Comparison of ENCODE assay signal across 1 cellular context in genomic region chr3:155805802-155806618, GRCh38.
A peak's percentile ranks its signal among the peaks of the same experiment; 100 is the strongest.
TF ChIP-seq lines count a peak whose summit lies in the region.

C3orf33 (minus strand) TSS chr3:155806278; CDS start chr3:155806252, 26 bp downstream.

TF ChIP-seq in HepG2, 621 proteins besides CTCF, POLR2A, EP300 and RAD21 (continued from another document and continues in another):
- TF ChIP-seq PREB (CRISPR knock-in tag; IDR thresholded peaks at IDR 0.05) (no peak), ZNF484 (CRISPR knock-in tag; IDR thresholded peaks at IDR 0.05; ENCODE audit: borderline replicate concordance, low read depth) (no peak), SMAD9 (CRISPR knock-in tag; IDR thresholded peaks at IDR 0.05) (no peak), ZNF251 (CRISPR knock-in tag; IDR thresholded peaks at IDR 0.05) (no peak), GPN1 (CRISPR knock-in tag; IDR thresholded peaks at IDR 0.05; ENCODE audit: borderline replicate concordance) (no peak), GPBP1L1 (CRISPR knock-in tag; IDR thresholded peaks at IDR 0.05) (no peak), ZFYVE20 (CRISPR knock-in tag; IDR thresholded peaks at IDR 0.05; ENCODE audit: borderline replicate concordance, low read depth) (no peak), FOXJ3 (CRISPR knock-in tag; IDR thresholded peaks at IDR 0.05; ENCODE audit: borderline replicate concordance) (no peak), TGIF2 (CRISPR knock-in tag; IDR thresholded peaks at IDR 0.05) (no peak), SIN3B (IDR thresholded peaks at IDR 0.05; ENCODE audit: low read length) (no peak), NFIB (CRISPR knock-in tag; IDR thresholded peaks at IDR 0.05; ENCODE audit: borderline replicate concordance) (no peak), HNF1B (CRISPR knock-in tag; IDR thresholded peaks at IDR 0.05) (peak; percentile 71; the same call in 1 of the 2 replicates), BRD4 (CRISPR knock-in tag; IDR thresholded peaks at IDR 0.05) (peak; percentile 96), POLR2AphosphoS5 (IDR thresholded peaks at IDR 0.05; ENCODE audit: low read depth, low read length) (no peak), RBAK (CRISPR knock-in tag; IDR thresholded peaks at IDR 0.05) (no peak), GATAD2A (CRISPR knock-in tag; IDR thresholded peaks at IDR 0.05) (0 out of 2 replicates have a peak, but pooled peaks have one; percentile 37), KMT2B (CRISPR knock-in tag; IDR thresholded peaks at IDR 0.05) (peak; percentile 73), ZNF563 (CRISPR knock-in tag; IDR thresholded peaks at IDR 0.05) (peak; percentile 83), ZNF616 (CRISPR knock-in tag; IDR thresholded peaks at IDR 0.05; ENCODE audit: low read depth) (peak; percentile 84; the same call in 1 of the 2 replicates), ZBTB14 (CRISPR knock-in tag; IDR thresholded peaks at IDR 0.05) (no peak; the same call in 1 of the 2 replicates), ZBTB2 (CRISPR knock-in tag; IDR thresholded peaks at IDR 0.05; ENCODE audit: low read depth) (peak; percentile 64; the same call in 1 of the 2 replicates), ZNF615 (CRISPR knock-in tag; IDR thresholded peaks at IDR 0.05; ENCODE audit: borderline replicate concordance) (no peak), NCOR1 (IDR thresholded peaks at IDR 0.05; ENCODE audit: borderline replicate concordance, low read length) (no peak), ZBTB43 (CRISPR knock-in tag; conservative IDR thresholded peaks at IDR 0.05) (0 out of 2 replicates have a peak, but pooled peaks have one; percentile 51), ONECUT2 (CRISPR knock-in tag; IDR thresholded peaks at IDR 0.05) (no peak), ZNF124 (CRISPR knock-in tag; IDR thresholded peaks at IDR 0.05) (no peak), CCAR2 (optimal IDR thresholded peaks at IDR 0.05; ENCODE audit: low read depth, low read length) (no peak), FOXO4 (CRISPR knock-in tag; conservative IDR thresholded peaks at IDR 0.05) (no peak), REXO4 (CRISPR knock-in tag; IDR thresholded peaks at IDR 0.05; ENCODE audit: borderline replicate concordance) (no peak), MYPOP (CRISPR knock-in tag; IDR thresholded peaks at IDR 0.05) (no peak), ZNF850 (CRISPR knock-in tag; conservative IDR thresholded peaks at IDR 0.05) (no peak), ZBTB39 (CRISPR knock-in tag; IDR thresholded peaks at IDR 0.05) (no peak), TEAD3 (CRISPR knock-in tag; optimal IDR thresholded peaks at IDR 0.05; ENCODE audit: borderline replicate concordance) (no peak), KDM6A (CRISPR knock-in tag; IDR thresholded peaks at IDR 0.05; ENCODE audit: low read depth) (no peak), ZHX1 (CRISPR knock-in tag; IDR thresholded peaks at IDR 0.05; ENCODE audit: low read depth) (no peak), MTF1 (CRISPR knock-in tag; IDR thresholded peaks at IDR 0.05) (no peak), ZBTB20 (CRISPR knock-in tag; IDR thresholded peaks at IDR 0.05; ENCODE audit: borderline replicate concordance, low read depth) (no peak), TBL1XR1 (IDR thresholded peaks at IDR 0.05; ENCODE audit: borderline replicate concordance, low read length, partially characterized antibody) (no peak), ZFY (CRISPR knock-in tag; IDR thresholded peaks at IDR 0.05) (peak; percentile 92), POGK (CRISPR knock-in tag; conservative IDR thresholded peaks at IDR 0.05) (peak; percentile 42; the same call in 1 of the 2 replicates), PLSCR1 (CRISPR knock-in tag; IDR thresholded peaks at IDR 0.05; ENCODE audit: borderline replicate concordance) (no peak), MLLT10 (CRISPR knock-in tag; IDR thresholded peaks at IDR 0.05) (no peak)
